In the genomic region with DNA sequence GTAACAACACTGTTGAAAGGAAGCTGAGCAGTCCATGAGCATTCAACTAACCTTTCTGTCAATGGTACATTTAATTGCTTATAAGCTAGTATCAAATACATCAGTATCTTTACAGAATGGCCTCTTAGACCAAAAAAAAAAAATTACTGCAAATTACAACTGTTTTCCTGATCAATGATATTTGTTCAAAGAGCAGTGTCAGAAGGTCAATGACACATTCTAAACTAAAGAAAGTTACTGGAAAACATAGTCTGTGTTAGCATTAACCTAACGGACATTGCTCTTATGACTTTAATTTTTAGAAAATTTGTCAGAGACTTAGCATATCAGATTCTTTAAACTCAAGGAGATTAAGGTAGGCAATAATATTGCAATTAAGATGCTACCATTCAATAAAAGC, we compare ENCODE assay signal across 31 cellular contexts.
"Had no signal": no experiment of that assay in that cellular context is flagged by ENCODE, and none has a peak within 500 bp of the region (broad histone marks: within the 10 kb centered on the region; RNA-seq: fewer than 3 reads in every experiment).

No MANE protein-coding gene starts in this region.

- H3K4me3 Mint-ChIP-seq: natural killer cell; nephron; neural progenitor cell; stimulated activated memory B cell treated with anti-CD40 and anti-IgM and Interleukin-4, amounts not matched to agents 10 μg/mL and 1 μg/mL and 100 μg/mL, for 72 hours; stimulated activated naive CD8-positive, alpha-beta T cell treated with anti-CD3 and anti-CD28 coated beads, Interleukin-15, amount 100 ng/mL, for 72 hours; type B pancreatic cell had no signal

- H3K27ac ChIP-seq: neural progenitor cell, ovary, parathyroid adenoma, psoas muscle, skin epidermis, spleen, suprapubic skin, testis, tibial artery, transverse colon, upper lobe of right lung, uterus had no signal

- H3K36me3 Mint-ChIP-seq: natural killer cell; neural progenitor cell; stimulated activated memory B cell treated with anti-CD40 and anti-IgM and Interleukin-4, amounts not matched to agents 10 μg/mL and 1 μg/mL and 100 μg/mL, for 72 hours; type B pancreatic cell had no signal

- DNase-seq: natural killer cell; occipital lobe; ovary; posterior cingulate gyrus; psoas muscle; right cardiac atrium; spleen; stimulated activated CD4-positive, alpha-beta T cell treated with anti-CD3 and anti-CD28 coated beads, Interleukin-12 subunit alpha, Interleukin-12 subunit beta, amount 100 ng/mL, for 4 hours; stimulated activated CD4-positive, alpha-beta T cell treated with anti-CD3 and anti-CD28 coated beads, Interleukin-1b, Interleukin-23, amount 100 ng/mL, for 48 hours; stimulated activated CD4-positive, alpha-beta T cell treated with anti-CD3 and anti-CD28 coated beads, Interleukin-4, amount 100 ng/mL, for 1 hour; stimulated activated CD4-positive, alpha-beta T cell treated with anti-CD3 and anti-CD28 coated beads, Interleukin-4, amount 100 ng/mL, for 4 hours; stimulated activated CD8-positive, alpha-beta memory T cell treated with anti-CD3 and anti-CD28 coated beads, Interleukin-4, amount 100 ng/mL, for 48 hours; stimulated activated naive CD4-positive, alpha-beta T cell; stimulated activated naive CD8-positive, alpha-beta T cell treated with anti-CD3 and anti-CD28 coated beads, Interleukin-15, amount 100 ng/mL, for 72 hours; stimulated activated naive CD8-positive, alpha-beta T cell treated with anti-CD3 and anti-CD28 coated beads, Interleukin-15, Interleukin-2, amounts not matched to agents 100 U/mL and 50 U/mL, for 24 hours; substantia nigra; testis; tibial artery; transverse colon; upper lobe of right lung; uterus had no signal

- H3K36me3 ChIP-seq: neural progenitor cell, ovary, spleen, suprapubic skin, tibial artery, transverse colon, upper lobe of right lung, uterus had no signal

- H3K27me3 Mint-ChIP-seq: progenitor cell of endocrine pancreas; stimulated activated memory B cell treated with anti-CD40 and anti-IgM and Interleukin-4, amounts not matched to agents 10 μg/mL and 1 μg/mL and 100 μg/mL, for 72 hours; stimulated activated naive CD8-positive, alpha-beta T cell treated with anti-CD3 and anti-CD28 coated beads, Interleukin-15, amount 100 ng/mL, for 72 hours; type B pancreatic cell had no signal

- H3K9ac ChIP-seq: neural progenitor cell, parathyroid adenoma had no signal

- ATAC-seq: natural killer cell; psoas muscle; right cardiac atrium; sciatic nerve; stimulated activated memory B cell treated with anti-CD40 and anti-IgM and Interleukin-4, amounts not matched to agents 10 μg/mL and 1 μg/mL and 100 μg/mL, for 72 hours; stimulated activated naive CD8-positive, alpha-beta T cell treated with anti-CD3 and anti-CD28 coated beads, Interleukin-15, amount 100 ng/mL, for 72 hours; stimulated activated naive CD8-positive, alpha-beta T cell treated with anti-CD3 and anti-CD28 coated beads, Interleukin-15, Interleukin-2, amounts not matched to agents 100 U/mL and 50 U/mL, for 24 hours; upper lobe of right lung had no signal

- H3K9me3 Mint-ChIP-seq: nephron, neural progenitor cell, type B pancreatic cell had no signal

- H3K9me3 ChIP-seq: ovary, psoas muscle, spleen, suprapubic skin, testis, tibial artery, transverse colon, upper lobe of right lung, uterus had no signal

- H3K27me3 ChIP-seq: neural progenitor cell, ovary, spleen, suprapubic skin, testis, tibial artery, transverse colon, upper lobe of right lung, uterus had no signal

- H3K27ac Mint-ChIP-seq: natural killer cell; nephron; neural progenitor cell; progenitor cell of endocrine pancreas; stimulated activated memory B cell treated with anti-CD40 and anti-IgM and Interleukin-4, amounts not matched to agents 10 μg/mL and 1 μg/mL and 100 μg/mL, for 72 hours; stimulated activated naive CD8-positive, alpha-beta T cell treated with anti-CD3 and anti-CD28 coated beads, Interleukin-15, amount 100 ng/mL, for 72 hours; type B pancreatic cell had no signal

- H3K4me1 ChIP-seq: neural progenitor cell, parathyroid adenoma, psoas muscle, spleen, suprapubic skin, testis, tibial artery, transverse colon, upper lobe of right lung, uterus had no signal

- H3K4me1 Mint-ChIP-seq: natural killer cell; stimulated activated memory B cell treated with anti-CD40 and anti-IgM and Interleukin-4, amounts not matched to agents 10 μg/mL and 1 μg/mL and 100 μg/mL, for 72 hours; stimulated activated naive CD8-positive, alpha-beta T cell treated with anti-CD3 and anti-CD28 coated beads, Interleukin-15, amount 100 ng/mL, for 72 hours had no signal

- H3K4me3 ChIP-seq: neural progenitor cell, ovary, psoas muscle, skin epidermis, smooth muscle cell, spleen, suprapubic skin, testis, tibial artery, transverse colon, upper lobe of right lung, uterus had no signal
